Comparison of ENCODE assay signal across 11 cellular contexts in genomic region chr19:12868540-12869112, GRCh38. TPM values are rescaled to one million over a fixed set of nuclear protein-coding genes. Genes with fewer than 3 reads are reported as not detected.
DNase-seq lines count a peak whose midpoint lies in the region; ATAC-seq and TF ChIP-seq lines count a peak whose summit lies in the region.
"Had no signal": no experiment of that assay in that cellular context is flagged by ENCODE, and none has a peak within 500 bp of the region (broad histone marks: within the 10 kb centered on the region; RNA-seq: fewer than 3 reads in every experiment).

No MANE protein-coding gene starts in this region.

- peak; percentile 38 for DNase-seq in stimulated activated CD4-positive, alpha-beta T cell treated with anti-CD3 and anti-CD28 coated beads, Interleukin-15, amount 100 ng/mL, for 24 hours
- no peak for DNase-seq in stimulated activated CD4-positive, alpha-beta T cell treated with anti-CD3 and anti-CD28 coated beads, Interleukin-4, amount 100 ng/mL, for 4 hours
- DNase-seq in T-helper 17 cell (no peak), type B pancreatic cell (ENCODE audit: extremely low spot score, unreplicated experiment) (no peak), GF-D8 (lab: John Stamatoyannopoulos, UW) (no peak)
- DNase-seq: CD8-positive, alpha-beta T cell; NCI-H2227 treated with DMSO at 0.1 percent for 48 hours had no signal

- H3K4me3 Mint-ChIP-seq in T-helper 17 cell (peak overlapping the region; percentile 57), type B pancreatic cell (peak overlapping the region; percentile 68)

- H3K36me3 Mint-ChIP-seq in T-helper 17 cell (ENCODE audit: low read depth) = peaks cover 4% of the 10 kb centered on the region
- H3K36me3 Mint-ChIP-seq in type B pancreatic cell = peaks cover 10% of the 10 kb centered on the region

- H3K27me3 Mint-ChIP-seq in T-helper 17 cell (peaks cover 13% of the 10 kb centered on the region), type B pancreatic cell (peaks cover under 1% of the 10 kb centered on the region)

- H3K4me1 Mint-ChIP-seq in T-helper 17 cell = peaks cover 7% of the 10 kb centered on the region
- H3K4me1 Mint-ChIP-seq in type B pancreatic cell (ENCODE audit: unreplicated experiment) = peaks cover 4% of the 10 kb centered on the region

- H3K9me3 Mint-ChIP-seq in type B pancreatic cell = peaks cover 6% of the 10 kb centered on the region
- H3K9me3 Mint-ChIP-seq: CD8-positive, alpha-beta T cell had no signal

- ATAC-seq in T-helper 17 cell (no peak), GM18520 (IDR thresholded peaks at IDR 0.05; ENCODE audit: unreplicated experiment) (no peak)
- ATAC-seq: CD8-positive, alpha-beta T cell had no signal

- TF ChIP-seq CTCF in type B pancreatic cell (conservative IDR thresholded peaks at IDR 0.05) = no peak

- H3K27ac Mint-ChIP-seq in T-helper 17 cell (peak overlapping the region; percentile 34), type B pancreatic cell (no peak overlapping the region)
- H3K27ac Mint-ChIP-seq: CD8-positive, alpha-beta T cell had no signal

- no peaks in the 10 kb centered on the region for H3K9me3 ChIP-seq in T-helper 17 cell (ENCODE audit: control insufficient read depth, low read length, poor library complexity, severe bottlenecking)
- H3K9me3 ChIP-seq: suprapubic skin had no signal

RNA-seq across cellular contexts. Expression of gene DNASE2, which starts 12.6 kb away (rescaled TPM):
- total RNA-seq in T-helper 17 cell = 10 to 100 TPM; 17.8 to 19.8 TPM
- total RNA-seq in type B pancreatic cell (ENCODE audit: low replicate concordance) = 17.9 and 24.6 TPM in 2 replicates

RNA-seq across cellular contexts. Expression of gene KLF1, which starts 18.4 kb away (rescaled TPM):
- not detected for total RNA-seq in T-helper 17 cell
- total RNA-seq in type B pancreatic cell (ENCODE audit: low replicate concordance) = not detected in 2 replicates
- total RNA-seq: CD8-positive, alpha-beta T cell; glomerular endothelial cell; suprapubic skin had no signal

RNA-seq across cellular contexts. Expression of gene GCDH, which starts 22.3 kb away (rescaled TPM):
- total RNA-seq in T-helper 17 cell = 10 to 100 TPM; 34.0 to 36.2 TPM
- 29.7 and 46.8 TPM in 2 replicates for total RNA-seq in type B pancreatic cell (ENCODE audit: low replicate concordance)

RNA-seq across cellular contexts. Expression of gene MAST1, which starts 30.3 kb away (rescaled TPM):
- total RNA-seq in T-helper 17 cell = 1 to 10 TPM; 1.5 to 4.1 TPM
- total RNA-seq in type B pancreatic cell (ENCODE audit: low replicate concordance) = 1.9 and 3.5 TPM in 2 replicates

RNA-seq across cellular contexts. Expression of gene RTBDN, which starts 34.2 kb away (rescaled TPM):
- not detected for total RNA-seq in T-helper 17 cell
- total RNA-seq in type B pancreatic cell (ENCODE audit: low replicate concordance) = not detected in 2 replicates
- total RNA-seq: CD8-positive, alpha-beta T cell; glomerular endothelial cell; suprapubic skin; T-helper 1 cell treated with Interleukin-12 subunit alpha and Interleukin-12 subunit beta and Interleukin-4 antibody, amounts not matched to agents 30 ng/mL and 1 ng/mL, for 36 hours had no signal
